In the genomic region with DNA sequence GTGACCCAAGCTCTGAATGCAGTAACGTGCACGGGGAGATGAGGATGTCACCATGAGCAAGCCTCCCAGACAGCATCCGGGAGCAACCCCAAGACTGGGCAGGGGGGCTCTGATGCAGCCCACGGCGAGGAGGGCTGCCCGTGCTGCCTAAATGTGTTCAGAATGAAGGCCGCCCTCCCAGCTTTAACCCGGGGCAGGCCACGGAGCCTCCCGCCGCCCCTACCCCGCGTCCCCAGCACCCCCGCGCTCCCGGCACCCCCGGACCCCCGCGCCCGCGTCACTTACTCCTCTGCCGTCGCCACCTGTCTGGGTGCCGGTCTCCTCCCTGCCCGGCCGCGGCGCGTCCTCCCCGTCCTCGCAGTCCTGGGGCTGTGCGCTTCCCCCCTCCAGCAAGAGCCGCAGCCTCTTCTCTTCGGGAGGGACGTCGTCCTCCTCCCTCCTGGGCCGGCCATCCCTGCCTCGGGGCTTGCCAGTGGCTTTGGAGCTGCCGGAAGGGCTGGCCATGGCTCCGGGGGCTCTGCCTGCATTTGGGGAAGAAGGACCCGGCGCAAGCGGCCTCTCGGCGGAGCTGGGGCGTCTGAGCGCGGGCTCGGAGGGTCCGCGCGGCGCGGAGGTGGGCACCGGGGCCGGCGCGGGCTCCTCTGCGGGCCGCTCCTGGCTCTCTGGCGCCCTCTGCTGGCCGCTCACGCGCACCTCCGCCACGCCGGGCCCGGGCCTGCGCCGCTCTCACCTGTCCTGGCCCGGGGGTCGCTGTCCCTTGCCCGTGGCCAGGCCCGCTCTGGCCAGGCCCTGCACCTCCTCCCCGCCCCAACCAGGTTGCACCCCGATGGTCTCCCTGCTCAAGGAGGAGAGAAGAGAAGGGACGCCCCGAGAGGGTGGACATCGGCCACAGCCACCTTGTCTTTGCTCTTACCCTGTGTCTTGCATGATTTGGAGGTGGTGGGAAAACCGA, we compare ENCODE assay signal across 8 cellular contexts. TPM values are rescaled to one million over a fixed set of nuclear protein-coding genes. Genes with fewer than 3 reads are reported as not detected.
DNase-seq lines count a peak whose midpoint lies in the region; TF ChIP-seq lines count a peak whose summit lies in the region.
"Not testable (repeated sequence)": the region's sequence is repeated elsewhere in the genome, so short reads cannot be mapped to it uniquely, and the experiment has no call there.

No MANE protein-coding gene starts in this region.

- DNase-seq in DMS 273 (lab: John Stamatoyannopoulos, UW; ENCODE audit: unreplicated experiment) (peak; percentile 82), NT2/D1 (ENCODE audit: low read depth, low spot score) (peak; percentile 27), cerebellar cortex (ENCODE audit: low spot score) (peak; percentile 40), progenitor cell of endocrine pancreas (ENCODE audit: low spot score, unreplicated experiment) (peak; percentile 82)
- DNase-seq in activated CD8-positive, alpha-beta memory T cell treated with anti-CD3 and anti-CD28 coated beads for 24 hours = peak; percentile 93

- not testable (repeated sequence) for H3K27ac ChIP-seq in HUES48 (ENCODE audit: low read depth, low read length)

- not testable (repeated sequence) for H3K9me3 ChIP-seq in HUES48 (ENCODE audit: control insufficient read depth, insufficient read depth, low read length); NT2/D1 (ENCODE audit: insufficient read depth, low read length); iPS-15b (ENCODE audit: control insufficient read depth, insufficient read depth, low read length)

- peak overlapping the region; percentile 64 for H3K4me3 ChIP-seq in HUES48 (ENCODE audit: low read depth, low read length)
- H3K4me3 ChIP-seq in NT2/D1 (ENCODE audit: insufficient read length, low read depth) = peak overlapping the region; percentile 28
- H3K4me3 ChIP-seq in iPS-15b (ENCODE audit: low read depth, low read length) = peak overlapping the region; percentile 45

- H3K27me3 Mint-ChIP-seq in progenitor cell of endocrine pancreas = peaks cover 32% of the 10 kb centered on the region
- H3K27me3 Mint-ChIP-seq in stimulated activated naive CD8-positive, alpha-beta T cell treated with anti-CD3 and anti-CD28 coated beads, Interleukin-15, Interleukin-2, amounts not matched to agents 100 ng/mL and 50 ng/mL, for 24 hours = not testable (repeated sequence)

- H3K27ac Mint-ChIP-seq in progenitor cell of endocrine pancreas; stimulated activated naive CD8-positive, alpha-beta T cell treated with anti-CD3 and anti-CD28 coated beads, Interleukin-15, Interleukin-2, amounts not matched to agents 100 ng/mL and 50 ng/mL, for 24 hours: not testable (repeated sequence)

- peak overlapping the region; percentile 68 for H3K4me3 Mint-ChIP-seq in progenitor cell of endocrine pancreas (ENCODE audit: low read depth)
- H3K4me3 Mint-ChIP-seq in stimulated activated naive CD8-positive, alpha-beta T cell treated with anti-CD3 and anti-CD28 coated beads, Interleukin-15, Interleukin-2, amounts not matched to agents 100 ng/mL and 50 ng/mL, for 24 hours = peak overlapping the region; percentile 53

- not testable (repeated sequence) for H3K36me3 ChIP-seq in HUES48 (ENCODE audit: control insufficient read depth, insufficient read depth, low read length); NT2/D1 (ENCODE audit: insufficient read depth, insufficient read length, low read length); iPS-15b (ENCODE audit: control insufficient read depth, insufficient read depth, low read length)

- not testable (repeated sequence) for H3K4me1 ChIP-seq in HUES48 (ENCODE audit: control insufficient read depth, insufficient read depth, low read length); NT2/D1 (ENCODE audit: insufficient read depth, insufficient read length); iPS-15b (ENCODE audit: control insufficient read depth, insufficient read depth, low read length)

- TF ChIP-seq CTCF in progenitor cell of endocrine pancreas (IDR thresholded peaks at IDR 0.05; ENCODE audit: unreplicated experiment) = peak; percentile 88

- H3K9me3 Mint-ChIP-seq in progenitor cell of endocrine pancreas (ENCODE audit: low read depth); stimulated activated naive CD8-positive, alpha-beta T cell treated with anti-CD3 and anti-CD28 coated beads, Interleukin-15, Interleukin-2, amounts not matched to agents 100 ng/mL and 50 ng/mL, for 24 hours: not testable (repeated sequence)

- not testable (repeated sequence) for H3K4me1 Mint-ChIP-seq in progenitor cell of endocrine pancreas (ENCODE audit: low read depth); stimulated activated naive CD8-positive, alpha-beta T cell treated with anti-CD3 and anti-CD28 coated beads, Interleukin-15, Interleukin-2, amounts not matched to agents 100 ng/mL and 50 ng/mL, for 24 hours (ENCODE audit: low read depth)

- H3K9ac ChIP-seq in HUES48 (ENCODE audit: low read depth, low read length); NT2/D1 (ENCODE audit: insufficient read length, low read depth); iPS-15b (ENCODE audit: low read depth, low read length): not testable (repeated sequence)

- H3K36me3 Mint-ChIP-seq in progenitor cell of endocrine pancreas (ENCODE audit: insufficient read depth); stimulated activated naive CD8-positive, alpha-beta T cell treated with anti-CD3 and anti-CD28 coated beads, Interleukin-15, Interleukin-2, amounts not matched to agents 100 ng/mL and 50 ng/mL, for 24 hours (ENCODE audit: low read depth): not testable (repeated sequence)

- not testable (repeated sequence) for H3K27me3 ChIP-seq in HUES48 (ENCODE audit: control insufficient read depth, insufficient read depth, low read length); NT2/D1 (ENCODE audit: insufficient read depth, insufficient read length); iPS-15b (ENCODE audit: control insufficient read depth, insufficient read depth, low read length)

RNA-seq across cellular contexts. Expression of a gene that starts 55.9 kb away (rescaled TPM):
- 104 and 116 TPM in 2 replicates for total RNA-seq in progenitor cell of endocrine pancreas

Comparison
In these comparisons a context has a peak if more than half of its experiments do, and no peak if none do; other contexts are left out.
1. DNase-seq: peak in every context shown above with its lines; median percentile 93 in activated CD8-positive, alpha-beta memory T cell treated with anti-CD3 and anti-CD28 coated beads for 24 hours; 82 in DMS 273; 82 in progenitor cell of endocrine pancreas; 40 in cerebellar cortex; 27 in NT2/D1.